Comparison of ENCODE assay signal across 8 cellular contexts in genomic region chr2:62287895-62288589, GRCh38.
DNase-seq lines count a peak whose midpoint lies in the region; ATAC-seq and TF ChIP-seq lines count a peak whose summit lies in the region.

No MANE protein-coding gene starts in this region.

- TF ChIP-seq EP300 in transverse colon (IDR thresholded peaks at IDR 0.05; ENCODE audit: low read depth), result no peak

- WGBS in transverse colon (ENCODE audit: low coverage in 1 of 2), 2 donors, result 7% methylated on average over 1 of the region's 1 CpG; no CpG with 5 or more reads in 1 of the 2 donors
- no CpG with 5 or more reads among the region's 1 CpG for WGBS in neuronal stem cell (ENCODE audit: extremely low coverage in 2 of 2, insufficient read length in 2 of 2, insufficient replicate concordance in 1 of 2), 2 donors

- H3K9me3 ChIP-seq in transverse colon, result peaks cover 6 to 9% of the 10 kb centered on the region in 2 donors
- peaks cover 0 to 4% of the 10 kb centered on the region in 2 donors for H3K9me3 ChIP-seq in neuronal stem cell (replicated peaks in 1 of 2; ENCODE audit: control insufficient read depth in 2 of 2, insufficient read depth in 1 of 2, low read depth in 1 of 2, low read length in 2 of 2)

- H3K4me1 ChIP-seq in transverse colon (peaks cover 6 to 24% (median 12%) of the 10 kb centered on the region in 4 donors), neuronal stem cell (ENCODE audit: control insufficient read depth in 2 of 2, insufficient read depth in 1 of 2, low read depth in 1 of 2, low read length in 2 of 2) (no peaks in the 10 kb centered on the region)

- H2AK5ac ChIP-seq in neuronal stem cell (ENCODE audit: low read depth, low read length), result no peak overlapping the region

- H2BK5ac ChIP-seq in neuronal stem cell (ENCODE audit: low read length), result no peak overlapping the region

- H3K4me3 ChIP-seq in AG10803 (ENCODE audit: low read length), result no peak overlapping the region
- H3K4me3 ChIP-seq in HL-60 (replicated peaks; ENCODE audit: insufficient read depth, low read length), result no peak overlapping the region
- H3K4me3 ChIP-seq in kidney epithelial cell (ENCODE audit: low read depth, low read length), result no peak overlapping the region
- no peak overlapping the region for H3K4me3 ChIP-seq in transverse colon
- H3K4me3 ChIP-seq in neuronal stem cell (ENCODE audit: low read length in 2 of 2), result no peak overlapping the region

- ATAC-seq in GM19035 (IDR thresholded peaks at IDR 0.05; ENCODE audit: unreplicated experiment), result peak; percentile 59

- in situ Hi-C loops in transverse colon (cut with MboI; ENCODE audit: low pct_ligation_motif_present in 1 of 4, low pct_unique_long_range_greater_than_20kb in 1 of 4, low sequenced_read_pairs in 3 of 4), result no loop called here

- no peak overlapping the region for H3K9ac ChIP-seq in neuronal stem cell (ENCODE audit: low read depth, low read length, poor library complexity)

- H4K91ac ChIP-seq in neuronal stem cell (ENCODE audit: low read depth, low read length, poor library complexity), result no peak overlapping the region

- no peak overlapping the region for H3K4me2 ChIP-seq in neuronal stem cell (ENCODE audit: insufficient read depth, low read length, poor library complexity, severe bottlenecking)

- no peaks in the 10 kb centered on the region for H3K79me1 ChIP-seq in neuronal stem cell (ENCODE audit: low read depth, low read length)

- TF ChIP-seq CTCF in AG10803 (conservative IDR thresholded peaks at IDR 0.05; ENCODE audit: low read length), result no peak
- no peak for TF ChIP-seq CTCF in HL-60 (IDR thresholded peaks at IDR 0.05; ENCODE audit: insufficient read depth, low read length)
- no peak for TF ChIP-seq CTCF in kidney epithelial cell (IDR thresholded peaks at IDR 0.05; ENCODE audit: insufficient read depth, low read length, poor library complexity, severe bottlenecking)
- TF ChIP-seq CTCF in transverse colon (IDR thresholded peaks at IDR 0.05), result no peak

- intact Hi-C loops in transverse colon (cut with DNase I; ENCODE audit: low total_unique reads), result no loop called here

- H2BK15ac ChIP-seq in neuronal stem cell (ENCODE audit: low read length), result no peak overlapping the region

- DNase-seq in AG10803 (ENCODE audit: low read depth), result peak; percentile 26
- peak; percentile 88 to 93 for DNase-seq in HL-60 (ENCODE audit: low read depth in 1 of 2, low spot score in 1 of 2)
- peak; percentile 86 for DNase-seq in NCI-H748 treated with DMSO at 0.1 percent for 48 hours (lab: John Stamatoyannopoulos, UW)
- peak; percentile 80 for DNase-seq in activated gamma-delta T cell treated with Interleukin-2 at 50 U/mL for 16 hours
- DNase-seq in kidney epithelial cell (ENCODE audit: low read depth), result peak; percentile 71
- DNase-seq in transverse colon, result peak; percentile 77
- DNase-seq in neuronal stem cell (ENCODE audit: low spot score), result no peak

- no peaks in the 10 kb centered on the region for H3K27me3 ChIP-seq in HL-60 (ENCODE audit: insufficient read depth, poor library complexity, severe bottlenecking)
- no peaks in the 10 kb centered on the region for H3K27me3 ChIP-seq in kidney epithelial cell (ENCODE audit: control insufficient read depth, insufficient read depth, low read length)
- no peaks in the 10 kb centered on the region for H3K27me3 ChIP-seq in transverse colon
- no peaks in the 10 kb centered on the region for H3K27me3 ChIP-seq in neuronal stem cell (ENCODE audit: control insufficient read depth in 3 of 3, insufficient read depth in 3 of 3, low read depth in 1 of 3, low read length in 3 of 3)

- H3K4ac ChIP-seq in neuronal stem cell (ENCODE audit: low read length), result no peak overlapping the region

- H4K8ac ChIP-seq in neuronal stem cell (ENCODE audit: low read depth, low read length), result no peak overlapping the region

- H3K23ac ChIP-seq in neuronal stem cell (ENCODE audit: low read depth, low read length, poor library complexity), result no peak overlapping the region

- no peaks in the 10 kb centered on the region for H3K36me3 ChIP-seq in kidney epithelial cell (ENCODE audit: control insufficient read depth, insufficient read depth, low read length)
- no peaks in the 10 kb centered on the region for H3K36me3 ChIP-seq in transverse colon
- H3K36me3 ChIP-seq in neuronal stem cell (replicated peaks in 1 of 2; ENCODE audit: control insufficient read depth in 2 of 2, insufficient read depth in 2 of 2, low read length in 2 of 2), result no peaks in the 10 kb centered on the region

- no peak for TF ChIP-seq POLR2A in transverse colon (IDR thresholded peaks at IDR 0.05)

- no peak overlapping the region for H3K14ac ChIP-seq in neuronal stem cell (ENCODE audit: low read length)

- no peak overlapping the region for H2AFZ ChIP-seq in neuronal stem cell (ENCODE audit: low read length)

- H3K27ac ChIP-seq in HL-60 (replicated peaks), result no peak overlapping the region
- no peak overlapping the region for H3K27ac ChIP-seq in transverse colon
- H3K27ac ChIP-seq in neuronal stem cell (replicated peaks; ENCODE audit: low read length), result no peak overlapping the region

- H3K18ac ChIP-seq in neuronal stem cell (ENCODE audit: low read length), result no peak overlapping the region

- H2BK12ac ChIP-seq in neuronal stem cell (ENCODE audit: low read length), result no peak overlapping the region

- no peak overlapping the region for H2BK120ac ChIP-seq in neuronal stem cell (ENCODE audit: low read depth, low read length)
